6 cellular contexts compared by ENCODE assay signal in the genomic region with DNA sequence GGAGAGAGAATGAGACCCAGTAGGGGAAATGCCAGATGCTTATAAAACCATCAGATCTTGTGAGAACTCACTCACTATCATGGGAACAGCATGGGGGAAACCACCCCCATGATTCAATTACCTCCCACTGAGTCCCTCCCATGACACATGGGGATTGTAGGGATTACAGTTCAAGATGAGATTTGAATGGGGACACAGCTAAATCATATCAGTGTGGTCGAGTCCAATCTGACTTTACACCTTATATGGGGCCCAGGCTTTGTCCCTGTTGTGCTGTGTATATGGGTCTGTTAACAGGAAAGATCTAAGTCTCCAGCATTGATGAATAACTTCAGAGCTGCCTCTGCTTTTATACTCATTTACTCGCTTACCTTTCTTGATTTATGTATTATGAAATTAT. TPM values are rescaled to one million over a fixed set of nuclear protein-coding genes. Genes with fewer than 3 reads are reported as not detected.
"Had no signal": no experiment of that assay in that cellular context is flagged by ENCODE, and none has a peak within 500 bp of the region (broad histone marks: within the 10 kb centered on the region; RNA-seq: fewer than 3 reads in every experiment).

No MANE protein-coding gene starts in this region.

RNA-seq across cellular contexts. Expression of a gene that starts 20.9 kb away (rescaled TPM):
- total RNA-seq: kidney epithelial cell, myocyte, pulmonary artery endothelial cell, renal cortical epithelial cell had no signal
- polyA plus RNA-seq: naive thymus-derived CD4-positive, alpha-beta T cell; smooth muscle cell had no signal
